In the genomic region with DNA sequence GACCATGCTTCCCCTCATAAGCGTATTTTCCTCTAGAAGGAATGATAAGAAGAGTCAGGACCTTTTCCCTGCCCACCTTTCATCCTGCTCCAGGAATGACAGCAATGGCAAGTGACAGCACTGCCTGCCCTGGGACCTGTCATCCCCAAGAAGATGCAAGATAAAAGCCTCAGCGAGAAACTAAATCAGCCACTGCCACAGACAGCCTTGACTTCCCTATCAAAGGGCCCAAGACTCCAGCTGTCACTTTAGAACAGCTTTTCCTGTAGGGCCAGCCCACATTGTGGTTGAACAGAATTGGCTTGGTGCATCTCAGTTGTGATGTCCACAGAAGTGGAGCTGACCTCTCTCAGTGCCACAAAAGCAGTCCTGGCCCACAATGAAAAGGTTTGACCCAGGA, we compare ENCODE assay signal across 8 cellular contexts. TPM values are rescaled to one million over a fixed set of nuclear protein-coding genes. Genes with fewer than 3 reads are reported as not detected.
DNase-seq lines count a peak whose midpoint lies in the region; ATAC-seq and TF ChIP-seq lines count a peak whose summit lies in the region.

No MANE protein-coding gene starts in this region.

- TF ChIP-seq POLR2A in NB4 (IDR thresholded peaks at IDR 0.05; ENCODE audit: extremely low read depth, insufficient read length) (no peak), testis (IDR thresholded peaks at IDR 0.05) (no peak)

- H3K27me3 ChIP-seq in DND-41 (ENCODE audit: insufficient read depth, low read length, poor library complexity) = no peaks in the 10 kb centered on the region
- H3K27me3 ChIP-seq in duodenal mucosa (ENCODE audit: control insufficient read depth in 1 of 2, insufficient read depth in 2 of 2, low read length in 2 of 2) = no peaks in the 10 kb centered on the region
- H3K27me3 ChIP-seq in osteoblast (ENCODE audit: insufficient read depth, low read length) = no peaks in the 10 kb centered on the region
- H3K27me3 ChIP-seq in testis = no peaks in the 10 kb centered on the region

- H3K4me1 ChIP-seq in DND-41 (ENCODE audit: insufficient read depth, low read length) (peaks cover 43% of the 10 kb centered on the region), duodenal mucosa (ENCODE audit: control insufficient read depth in 1 of 2, insufficient read depth in 2 of 2, low read length in 2 of 2) (peaks cover 36 to 48% of the 10 kb centered on the region in 2 donors), osteoblast (ENCODE audit: insufficient read depth, low read length) (peaks cover 11% of the 10 kb centered on the region), testis (peaks cover 16% of the 10 kb centered on the region)

- H4K20me1 ChIP-seq in DND-41 (ENCODE audit: insufficient read depth, low read length) (peaks cover 42% of the 10 kb centered on the region), osteoblast (ENCODE audit: insufficient read depth, low read length) (peaks cover 27% of the 10 kb centered on the region)

- H3K27ac ChIP-seq in DND-41 (ENCODE audit: low read length) (peak overlapping the region; percentile 82; the same call in 1 of the 2 replicates), duodenal mucosa (ENCODE audit: low read depth, low read length) (no peak overlapping the region), osteoblast (ENCODE audit: low read depth, low read length) (peak overlapping the region; percentile 93), testis (peak overlapping the region in 1 of 2 donors; percentile 8)

- H2AFZ ChIP-seq in DND-41 (ENCODE audit: low read depth, low read length) (no peak overlapping the region), osteoblast (ENCODE audit: low read length) (no peak overlapping the region)

- no peak for ATAC-seq in DND-41 (ENCODE audit: insufficient read depth, low read depth)

- WGBS in testis, 2 donors = 5 to 10% methylated on average over 2 of the region's 2 CpGs

- H3K36me3 ChIP-seq in DND-41 (ENCODE audit: insufficient read depth, low read length) = peaks cover 41% of the 10 kb centered on the region
- peaks cover 0 to 9% of the 10 kb centered on the region in 2 donors for H3K36me3 ChIP-seq in duodenal mucosa (ENCODE audit: control insufficient read depth in 1 of 2, insufficient read depth in 2 of 2, low read length in 2 of 2)
- H3K36me3 ChIP-seq in osteoblast (ENCODE audit: insufficient read depth, low read length) = no peaks in the 10 kb centered on the region
- H3K36me3 ChIP-seq in testis (ENCODE audit: low read depth, missing control alignments) = no peaks in the 10 kb centered on the region

- peak overlapping the region; percentile 77 to 88; a peak in 3 of 4 replicates for H3K4me3 ChIP-seq in DND-41 (ENCODE audit: low read depth in 1 of 2, low read length in 2 of 2)
- H3K4me3 ChIP-seq in NB4 (ENCODE audit: low read depth, low read length) = peak overlapping the region; percentile 90
- H3K4me3 ChIP-seq in duodenal mucosa (ENCODE audit: low read depth in 1 of 2, low read length in 2 of 2) = peak overlapping the region; percentile 90 to 93
- peak overlapping the region; percentile 99 for H3K4me3 ChIP-seq in osteoblast (ENCODE audit: insufficient read depth, low read length)
- no peak overlapping the region for H3K4me3 ChIP-seq in testis

- H3K79me2 ChIP-seq in DND-41 (ENCODE audit: insufficient read depth, low read length) = peaks cover 65% of the 10 kb centered on the region
- H3K79me2 ChIP-seq in osteoblast (ENCODE audit: insufficient read depth, low read length) = peaks cover 47% of the 10 kb centered on the region

- H3K9me3 ChIP-seq in DND-41 (ENCODE audit: insufficient read depth, low read length, severe bottlenecking) (no peaks in the 10 kb centered on the region), duodenal mucosa (ENCODE audit: control insufficient read depth in 1 of 2, low read length in 2 of 2) (no peaks in the 10 kb centered on the region), osteoblast (ENCODE audit: low read depth, low read length) (no peaks in the 10 kb centered on the region), testis (no peaks in the 10 kb centered on the region)

- H3K9ac ChIP-seq in DND-41 (ENCODE audit: low read depth, low read length) (peak overlapping the region; percentile 99), duodenal mucosa (ENCODE audit: low read depth in 1 of 2, low read length in 2 of 2) (peak overlapping the region; percentile 96 to 97)

- intact Hi-C loops in testis (cut with DNase I; ENCODE audit: low total_unique reads) = loop anchor here (10.0 kb wide), 2 partner anchors 48 to 72 kb away; a partner anchor contains a TSS

- H3K4me2 ChIP-seq in DND-41 (ENCODE audit: insufficient read depth, low read length) (peak overlapping the region; percentile 99), osteoblast (ENCODE audit: insufficient read depth, low read length) (peak overlapping the region; percentile 88)

- DNase-seq in DND-41 (no peak), NB4 (ENCODE audit: low read depth) (peak; percentile 65), osteoblast (ENCODE audit: insufficient read length, low spot score, missing footprints) (peak; percentile 41), NCI-H345 (lab: John Stamatoyannopoulos, UW) (no peak), DMS 273 (lab: John Stamatoyannopoulos, UW; ENCODE audit: unreplicated experiment) (no peak), NCI-H1694 (lab: John Stamatoyannopoulos, UW) (no peak), testis (no peak)

- no peak for TF ChIP-seq CTCF in DND-41 (IDR thresholded peaks at IDR 0.05; ENCODE audit: borderline replicate concordance, extremely low read depth, low read length, poor library complexity, severe bottlenecking)
- TF ChIP-seq CTCF in NB4 (IDR thresholded peaks at IDR 0.05; ENCODE audit: low read depth, low read length) = no peak
- TF ChIP-seq CTCF in osteoblast (IDR thresholded peaks at IDR 0.05; ENCODE audit: extremely low read depth, low read depth, low read length) = no peak
- TF ChIP-seq CTCF in testis (IDR thresholded peaks at IDR 0.05) = no peak

RNA-seq across cellular contexts. Expression of a gene that starts 1.1 kb away (rescaled TPM):
- total RNA-seq in osteoblast (61.6 and 68.8 TPM in 2 replicates), testis (10 to 100 TPM; 63.3 to 69.0 TPM)
- polyA plus RNA-seq in testis (ENCODE audit: insufficient read depth, low read depth, low replicate concordance) = 45.9 TPM

RNA-seq across cellular contexts. Expression of a gene that starts 30.7 kb away (rescaled TPM):
- 0.36 TPM in 1 of 2 replicates, not detected in the other for total RNA-seq in osteoblast
- under 1 TPM; 0.55 to 0.68 TPM for total RNA-seq in testis
- polyA plus RNA-seq in testis (ENCODE audit: insufficient read depth, low read depth, low replicate concordance) = 1.6 TPM

RNA-seq across cellular contexts. Expression of a gene that starts 36.5 kb away (rescaled TPM):
- total RNA-seq in osteoblast = 1,233 and 1,325 TPM in 2 replicates
- 100 to 1,000 TPM; 212 to 271 TPM for total RNA-seq in testis
- 227 TPM for polyA plus RNA-seq in testis (ENCODE audit: insufficient read depth, low read depth, low replicate concordance)

Comparison
In these comparisons a context has a peak if more than half of its experiments do, and no peak if none do; other contexts are left out.
1. DNase-seq: peak in NB4 (single experiment) and osteoblast (single experiment); none in DND-41 (single experiment), NCI-H345 (single experiment), DMS 273 (single experiment), NCI-H1694 (single experiment) and testis (single experiment).
2. H3K4me3 ChIP-seq: peak in DND-41 (2 of 2), NB4 (single experiment), duodenal mucosa (2 of 2) and osteoblast (single experiment); none in testis (0 of 2).